16 cellular contexts compared by ENCODE assay signal in the genomic region with DNA sequence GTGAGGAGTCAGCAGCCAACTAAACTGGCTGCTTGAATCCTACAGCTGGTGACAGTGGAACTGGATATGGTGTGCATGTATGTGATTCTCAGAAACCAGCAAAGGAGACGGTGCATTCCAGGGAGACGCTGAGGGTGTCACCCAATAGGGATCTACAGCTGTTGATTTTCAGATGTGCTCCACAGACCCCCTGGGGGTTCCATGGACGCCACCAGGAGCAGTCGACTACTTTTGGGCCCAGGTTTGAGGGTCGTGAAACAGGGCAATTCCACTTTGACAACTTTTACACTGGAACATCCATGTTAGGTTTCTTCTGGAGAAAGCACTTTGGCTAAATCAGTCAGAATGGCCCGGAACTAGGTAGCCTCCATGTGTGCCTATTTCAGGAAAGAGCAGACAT.
DNase-seq lines count a peak whose midpoint lies in the region; ATAC-seq and TF ChIP-seq lines count a peak whose summit lies in the region.
"Had no signal": no experiment of that assay in that cellular context is flagged by ENCODE, and none has a peak within 500 bp of the region (broad histone marks: within the 10 kb centered on the region; RNA-seq: fewer than 3 reads in every experiment).

No MANE protein-coding gene starts in this region.

- no peaks in the 10 kb centered on the region for H3K9me3 Mint-ChIP-seq in dendritic cell treated with granulocyte-macrophage colony-stimulating factor and Interleukin-4, amounts not matched to agents 40 ng/mL and 50 ng/mL, for 4 days
- H3K9me3 Mint-ChIP-seq in osteocyte (ENCODE audit: unreplicated experiment) (no peaks in the 10 kb centered on the region), Calu3 (ENCODE audit: low read depth, unreplicated experiment) (no peaks in the 10 kb centered on the region)
- no peaks in the 10 kb centered on the region for H3K9me3 Mint-ChIP-seq in stimulated activated naive B cell treated with anti-CD40 and anti-IgM and Interleukin-4, amounts not matched to agents 10 μg/mL and 1 μg/mL and 100 μg/mL, for 72 hours
- H3K9me3 Mint-ChIP-seq: CD4-positive, alpha-beta memory T cell; CD4-positive, CD25-positive, alpha-beta regulatory T cell; CD8-positive, alpha-beta memory T cell had no signal

- intact Hi-C loops in dendritic cell treated with granulocyte-macrophage colony-stimulating factor and Interleukin-4, amounts not matched to agents 40 ng/mL and 50 ng/mL, for 4 days (cut with micrococcal nuclease): no loop called here
- intact Hi-C loops in Calu3 (cut with micrococcal nuclease; ENCODE audit: unreplicated experiment): no loop called here

- no peak overlapping the region for H3K4me3 Mint-ChIP-seq in dendritic cell treated with granulocyte-macrophage colony-stimulating factor and Interleukin-4, amounts not matched to agents 40 ng/mL and 50 ng/mL, for 4 days
- H3K4me3 Mint-ChIP-seq in osteocyte (ENCODE audit: unreplicated experiment): no peak overlapping the region
- H3K4me3 Mint-ChIP-seq in stimulated activated naive B cell treated with anti-CD40 and anti-IgM and Interleukin-4, amounts not matched to agents 10 μg/mL and 1 μg/mL and 100 μg/mL, for 72 hours: no peak overlapping the region
- no peak overlapping the region for H3K4me3 Mint-ChIP-seq in Calu3 (ENCODE audit: low read depth, unreplicated experiment)
- H3K4me3 Mint-ChIP-seq: CD14-positive monocyte; CD4-positive, CD25-positive, alpha-beta regulatory T cell; CD8-positive, alpha-beta memory T cell had no signal

- CTCF ChIA-PET in Calu3 (lab: Charles Lee): interaction anchor here (0.6 kb wide), 1 partner anchor 11 kb away, joined by 5 read pairs; no protein-coding TSS in a partner anchor

- peaks cover 2% of the 10 kb centered on the region for H3K27me3 Mint-ChIP-seq in dendritic cell treated with granulocyte-macrophage colony-stimulating factor and Interleukin-4, amounts not matched to agents 40 ng/mL and 50 ng/mL, for 4 days
- H3K27me3 Mint-ChIP-seq in osteocyte (ENCODE audit: unreplicated experiment) (no peaks in the 10 kb centered on the region), Calu3 (ENCODE audit: unreplicated experiment) (no peaks in the 10 kb centered on the region)
- H3K27me3 Mint-ChIP-seq in stimulated activated naive B cell treated with anti-CD40 and anti-IgM and Interleukin-4, amounts not matched to agents 10 μg/mL and 1 μg/mL and 100 μg/mL, for 72 hours: no peaks in the 10 kb centered on the region
- H3K27me3 Mint-ChIP-seq: CD4-positive, alpha-beta memory T cell; CD4-positive, CD25-positive, alpha-beta regulatory T cell; CD8-positive, alpha-beta memory T cell had no signal

- ATAC-seq in stimulated activated naive B cell treated with anti-CD40 and anti-IgM and Interleukin-4, amounts not matched to agents 10 μg/mL and 1 μg/mL and 100 μg/mL, for 72 hours (replicated peaks): no peak
- ATAC-seq in GM19035 (IDR thresholded peaks at IDR 0.05; ENCODE audit: unreplicated experiment): no peak

- H3K36me3 Mint-ChIP-seq in dendritic cell treated with granulocyte-macrophage colony-stimulating factor and Interleukin-4, amounts not matched to agents 40 ng/mL and 50 ng/mL, for 4 days (ENCODE audit: low read depth): peaks cover 8% of the 10 kb centered on the region
- H3K36me3 Mint-ChIP-seq in osteocyte (ENCODE audit: unreplicated experiment) (peaks cover 3% of the 10 kb centered on the region), Calu3 (ENCODE audit: insufficient read depth, unreplicated experiment) (no peaks in the 10 kb centered on the region)
- H3K36me3 Mint-ChIP-seq in stimulated activated naive B cell treated with anti-CD40 and anti-IgM and Interleukin-4, amounts not matched to agents 10 μg/mL and 1 μg/mL and 100 μg/mL, for 72 hours: peaks cover 8 to 17% of the 10 kb centered on the region in 2 donors

- DNase-seq in osteocyte (ENCODE audit: extremely low spot score, unreplicated experiment) (peak; percentile 75), Calu3 (no peak)
- no peak for DNase-seq in stimulated activated naive B cell treated with anti-CD40 and anti-IgM and Interleukin-4, amounts not matched to agents 10 μg/mL and 1 μg/mL and 100 μg/mL, for 72 hours
- DNase-seq: 8988T; ACHN; BE2C; C1 segment of cervical spinal cord; CD4-positive, alpha-beta memory T cell; CD4-positive, CD25-positive, alpha-beta regulatory T cell; CD8-positive, alpha-beta memory T cell; COR-L47; DMS79 treated with DMSO at 0.1 percent for 48 hours; GF-D8 had no signal

- peak overlapping the region; percentile 45 for H3K27ac Mint-ChIP-seq in dendritic cell treated with granulocyte-macrophage colony-stimulating factor and Interleukin-4, amounts not matched to agents 40 ng/mL and 50 ng/mL, for 4 days
- H3K27ac Mint-ChIP-seq in osteocyte (ENCODE audit: unreplicated experiment) (no peak overlapping the region), Calu3 (ENCODE audit: unreplicated experiment) (no peak overlapping the region)
- no peak overlapping the region for H3K27ac Mint-ChIP-seq in stimulated activated naive B cell treated with anti-CD40 and anti-IgM and Interleukin-4, amounts not matched to agents 10 μg/mL and 1 μg/mL and 100 μg/mL, for 72 hours
- H3K27ac Mint-ChIP-seq: CD4-positive, CD25-positive, alpha-beta regulatory T cell had no signal

- peaks cover 12% of the 10 kb centered on the region for H3K4me1 Mint-ChIP-seq in dendritic cell treated with granulocyte-macrophage colony-stimulating factor and Interleukin-4, amounts not matched to agents 40 ng/mL and 50 ng/mL, for 4 days (ENCODE audit: low read depth)
- peaks cover 24% of the 10 kb centered on the region for H3K4me1 Mint-ChIP-seq in osteocyte (ENCODE audit: unreplicated experiment)
- H3K4me1 Mint-ChIP-seq in stimulated activated naive B cell treated with anti-CD40 and anti-IgM and Interleukin-4, amounts not matched to agents 10 μg/mL and 1 μg/mL and 100 μg/mL, for 72 hours: no peaks in the 10 kb centered on the region
- H3K4me1 Mint-ChIP-seq in Calu3 (ENCODE audit: low read depth, unreplicated experiment): no peaks in the 10 kb centered on the region
- H3K4me1 Mint-ChIP-seq: CD14-positive monocyte; CD4-positive, alpha-beta memory T cell; CD4-positive, CD25-positive, alpha-beta regulatory T cell; CD8-positive, alpha-beta memory T cell had no signal

- no TSS peak for BruUV-seq in Calu3 (replicated peaks; lab: Mats Ljungman, UMichigan)

- TF ChIP-seq CTCF in osteocyte (IDR thresholded peaks at IDR 0.05): no peak
- TF ChIP-seq CTCF in Calu3 (IDR thresholded peaks at IDR 0.05; ENCODE audit: unreplicated experiment): no peak
